In the genomic region with DNA sequence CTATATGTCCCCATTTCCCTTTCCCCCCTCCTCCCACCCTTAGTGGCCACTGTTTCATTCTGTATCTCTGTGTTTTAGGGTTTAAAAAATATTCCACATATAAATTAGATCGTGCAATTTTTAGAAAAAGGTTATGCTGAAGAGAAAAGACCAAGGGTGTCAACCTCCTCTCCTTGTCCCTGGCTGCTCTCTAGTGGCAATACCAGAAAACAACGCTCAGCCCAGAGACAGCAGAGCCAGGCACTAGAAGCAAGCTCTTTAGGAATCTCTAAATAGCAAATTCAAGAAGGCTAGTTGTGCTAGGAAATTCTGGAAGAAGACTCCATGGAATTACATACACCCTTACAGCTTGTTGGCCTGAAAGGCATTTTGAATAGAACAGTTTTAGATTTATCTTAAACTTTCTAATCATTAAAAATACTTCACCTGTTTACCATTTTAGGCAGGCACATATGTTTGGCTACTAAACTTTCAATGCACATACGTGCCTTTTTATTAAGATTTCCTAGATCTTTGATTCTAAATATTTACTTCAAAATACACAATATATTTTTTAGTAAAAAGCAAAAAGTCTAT, we compare ENCODE assay signal across 1 cellular context.
TF ChIP-seq lines count a peak whose summit lies in the region.

No MANE protein-coding gene starts in this region.

TF ChIP-seq in SK-N-SH treated with all-trans-retinoic acid at 6 μM for 48 hours, 23 proteins besides CTCF, POLR2A, EP300 and RAD21 (continued from another document):
- TF ChIP-seq, protein P1, sequence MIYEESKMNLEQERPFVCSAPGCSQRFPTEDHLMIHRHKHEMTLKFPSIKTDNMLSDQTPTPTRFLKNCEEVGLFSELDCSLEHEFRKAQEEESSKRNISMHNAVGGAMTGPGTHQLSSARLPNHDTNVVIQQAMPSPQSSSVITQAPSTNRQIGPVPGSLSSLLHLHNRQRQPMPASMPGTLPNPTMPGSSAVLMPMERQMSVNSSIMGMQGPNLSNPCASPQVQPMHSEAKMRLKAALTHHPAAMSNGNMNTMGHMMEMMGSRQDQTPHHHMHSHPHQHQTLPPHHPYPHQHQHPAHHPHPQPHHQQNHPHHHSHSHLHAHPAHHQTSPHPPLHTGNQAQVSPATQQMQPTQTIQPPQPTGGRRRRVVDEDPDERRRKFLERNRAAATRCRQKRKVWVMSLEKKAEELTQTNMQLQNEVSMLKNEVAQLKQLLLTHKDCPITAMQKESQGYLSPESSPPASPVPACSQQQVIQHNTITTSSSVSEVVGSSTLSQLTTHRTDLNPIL (CRISPR knock-in tag; IDR thresholded peaks at IDR 0.05; ENCODE audit: low read depth): no peak
- TF ChIP-seq CSDC2 (CRISPR knock-in tag; IDR thresholded peaks at IDR 0.05) (no peak), PPARA (CRISPR knock-in tag; IDR thresholded peaks at IDR 0.05; ENCODE audit: borderline replicate concordance) (no peak), ZC3H10 (CRISPR knock-in tag; IDR thresholded peaks at IDR 0.05) (no peak), ZFP3 (CRISPR knock-in tag; IDR thresholded peaks at IDR 0.05) (no peak), ZNF70 (CRISPR knock-in tag; IDR thresholded peaks at IDR 0.05) (no peak), POU6F1 (CRISPR knock-in tag; IDR thresholded peaks at IDR 0.05; ENCODE audit: borderline replicate concordance, low read depth) (no peak)
